10 cellular contexts compared by ENCODE assay signal in genomic region chr1:37998913-37999433, GRCh38. TPM values are rescaled to one million over a fixed set of nuclear protein-coding genes. Genes with fewer than 3 reads are reported as not detected.
A peak's percentile ranks its signal among the peaks of the same experiment; 100 is the strongest.
DNase-seq lines count a peak whose midpoint lies in the region; ATAC-seq and TF ChIP-seq lines count a peak whose summit lies in the region.
"Had no signal": no experiment of that assay in that cellular context is flagged by ENCODE, and none has a peak within 500 bp of the region (broad histone marks: within the 10 kb centered on the region; RNA-seq: fewer than 3 reads in every experiment).

No MANE protein-coding gene starts in this region.

- H3K27ac Mint-ChIP-seq in activated T-helper 2 cell treated with anti-CD3 and anti-CD28 coated beads, Interferon-gamma antibody, Interleukin-2, Interleukin-4, amounts not matched to agents 10 μg/mL and 5 μg/mL and 100 μg/mL, durations not matched to agents 14 hours and 24 hours and 36 hours = peak overlapping the region; percentile 94
- H3K27ac Mint-ChIP-seq in stimulated activated naive B cell treated with anti-CD40 and anti-IgM and Interleukin-4, amounts not matched to agents 10 μg/mL and 1 μg/mL and 100 μg/mL, for 72 hours = peak overlapping the region; percentile 95

- peak overlapping the region; percentile 87 for H3K27ac ChIP-seq in HUES48 (ENCODE audit: low read depth, low read length)

- H3K9ac ChIP-seq in HUES48 (ENCODE audit: low read depth, low read length) = no peak overlapping the region

- no peaks in the 10 kb centered on the region for H3K9me3 Mint-ChIP-seq in activated T-helper 2 cell treated with anti-CD3 and anti-CD28 coated beads, Interferon-gamma antibody, Interleukin-2, Interleukin-4, amounts not matched to agents 10 μg/mL and 5 μg/mL and 100 μg/mL, durations not matched to agents 14 hours and 24 hours and 36 hours
- H3K9me3 Mint-ChIP-seq in stimulated activated naive B cell treated with anti-CD40 and anti-IgM and Interleukin-4, amounts not matched to agents 10 μg/mL and 1 μg/mL and 100 μg/mL, for 72 hours = no peaks in the 10 kb centered on the region

- no peaks in the 10 kb centered on the region for H3K27me3 Mint-ChIP-seq in activated T-helper 2 cell treated with anti-CD3 and anti-CD28 coated beads, Interferon-gamma antibody, Interleukin-2, Interleukin-4, amounts not matched to agents 10 μg/mL and 5 μg/mL and 100 μg/mL, durations not matched to agents 14 hours and 24 hours and 36 hours (ENCODE audit: low read depth)
- peaks cover 0 to 5% of the 10 kb centered on the region in 2 donors for H3K27me3 Mint-ChIP-seq in stimulated activated naive B cell treated with anti-CD40 and anti-IgM and Interleukin-4, amounts not matched to agents 10 μg/mL and 1 μg/mL and 100 μg/mL, for 72 hours

- H3K36me3 ChIP-seq in HUES48 (ENCODE audit: control insufficient read depth, insufficient read depth, low read length) (peaks cover 17% of the 10 kb centered on the region), kidney epithelial cell (ENCODE audit: control insufficient read depth, insufficient read depth, low read length) (peaks cover 2% of the 10 kb centered on the region)

- H3K4me3 Mint-ChIP-seq in activated T-helper 2 cell treated with anti-CD3 and anti-CD28 coated beads, Interferon-gamma antibody, Interleukin-2, Interleukin-4, amounts not matched to agents 10 μg/mL and 5 μg/mL and 100 μg/mL, durations not matched to agents 14 hours and 24 hours and 36 hours (ENCODE audit: low read depth) = peak overlapping the region; percentile 65
- peak overlapping the region; percentile 18 to 29 for H3K4me3 Mint-ChIP-seq in stimulated activated naive B cell treated with anti-CD40 and anti-IgM and Interleukin-4, amounts not matched to agents 10 μg/mL and 1 μg/mL and 100 μg/mL, for 72 hours

- peaks cover 53% of the 10 kb centered on the region for H3K36me3 Mint-ChIP-seq in activated T-helper 2 cell treated with anti-CD3 and anti-CD28 coated beads, Interferon-gamma antibody, Interleukin-2, Interleukin-4, amounts not matched to agents 10 μg/mL and 5 μg/mL and 100 μg/mL, durations not matched to agents 14 hours and 24 hours and 36 hours (ENCODE audit: low read depth)
- peaks cover 1 to 15% of the 10 kb centered on the region in 2 donors for H3K36me3 Mint-ChIP-seq in stimulated activated naive B cell treated with anti-CD40 and anti-IgM and Interleukin-4, amounts not matched to agents 10 μg/mL and 1 μg/mL and 100 μg/mL, for 72 hours

- H3K4me1 Mint-ChIP-seq in activated T-helper 2 cell treated with anti-CD3 and anti-CD28 coated beads, Interferon-gamma antibody, Interleukin-2, Interleukin-4, amounts not matched to agents 10 μg/mL and 5 μg/mL and 100 μg/mL, durations not matched to agents 14 hours and 24 hours and 36 hours (ENCODE audit: low read depth) = peaks cover 62% of the 10 kb centered on the region
- H3K4me1 Mint-ChIP-seq in stimulated activated naive B cell treated with anti-CD40 and anti-IgM and Interleukin-4, amounts not matched to agents 10 μg/mL and 1 μg/mL and 100 μg/mL, for 72 hours = peaks cover 25 to 53% of the 10 kb centered on the region in 2 donors

- H3K27me3 ChIP-seq in HUES48 (ENCODE audit: control insufficient read depth, insufficient read depth, low read length) (no peaks in the 10 kb centered on the region), kidney epithelial cell (ENCODE audit: control insufficient read depth, insufficient read depth, low read length) (no peaks in the 10 kb centered on the region)

- no peaks in the 10 kb centered on the region for H3K9me3 ChIP-seq in HUES48 (ENCODE audit: control insufficient read depth, insufficient read depth, low read length)

- intact Hi-C loops in activated T-helper 2 cell treated with anti-CD3 and anti-CD28 coated beads, Interferon-gamma antibody, Interleukin-2, Interleukin-4, amounts not matched to agents 10 μg/mL and 5 μg/mL and 100 μg/mL, durations not matched to agents 14 hours and 24 hours and 36 hours (cut with micrococcal nuclease) = loop anchor here (10.0 kb wide), 1 partner anchor 524 kb away; the partner anchor contains the start of gene ZC3H12A

- H3K4me3 ChIP-seq in HUES48 (ENCODE audit: low read depth, low read length) = no peak overlapping the region
- no peak overlapping the region for H3K4me3 ChIP-seq in kidney epithelial cell (ENCODE audit: low read depth, low read length)

- peak in 1 of 2 donors; percentile 49 for ATAC-seq in stimulated activated naive B cell treated with anti-CD40 and anti-IgM and Interleukin-4, amounts not matched to agents 10 μg/mL and 1 μg/mL and 100 μg/mL, for 72 hours (replicated peaks)
- no peak for ATAC-seq in GM18502 (IDR thresholded peaks at IDR 0.05; ENCODE audit: poor library complexity, unreplicated experiment)

- no peak for DNase-seq in activated T-helper 2 cell treated with anti-CD3 and anti-CD28 coated beads, Interferon-gamma antibody, Interleukin-2, Interleukin-4, amounts not matched to agents 10 μg/mL and 5 μg/mL and 100 μg/mL, durations not matched to agents 14 hours and 24 hours and 36 hours (ENCODE audit: low spot score)
- DNase-seq in kidney epithelial cell (ENCODE audit: low read depth) (no peak), cerebellum (ENCODE audit: low spot score) (no peak), NOMO-1 treated with dmso at 0.1 percent for 144 hours (lab: John Stamatoyannopoulos, UW; ENCODE audit: unreplicated experiment) (no peak), SHP77 (lab: John Stamatoyannopoulos, UW) (no peak)
- no peak for DNase-seq in stimulated activated naive B cell treated with anti-CD40 and anti-IgM and Interleukin-4, amounts not matched to agents 10 μg/mL and 1 μg/mL and 100 μg/mL, for 72 hours
- DNase-seq: activated gamma-delta T cell treated with Interleukin-2 at 50 U/mL for 16 hours, NCI-H510A treated with DMSO at 0.1 percent for 48 hours had no signal

- H3K4me1 ChIP-seq in HUES48 (ENCODE audit: control insufficient read depth, insufficient read depth, low read length) = peaks cover 49% of the 10 kb centered on the region

- peak; percentile 1 for TF ChIP-seq CTCF in kidney epithelial cell (IDR thresholded peaks at IDR 0.05; ENCODE audit: insufficient read depth, low read length, poor library complexity, severe bottlenecking)

RNA-seq across cellular contexts. Expression of gene FHL3, which starts 6.3 kb away (rescaled TPM):
- 30.1 and 33.3 TPM in 2 replicates for total RNA-seq in activated T-helper 2 cell treated with anti-CD3 and anti-CD28 coated beads, Interferon-gamma antibody, Interleukin-2, Interleukin-4, amounts not matched to agents 10 μg/mL and 5 μg/mL and 100 μg/mL, durations not matched to agents 14 hours and 24 hours and 36 hours
- total RNA-seq in kidney epithelial cell = 40.8 and 48.0 TPM in 2 replicates
- 6.1 TPM for total RNA-seq in cerebellum

RNA-seq across cellular contexts. Expression of gene SF3A3, which starts 9.2 kb away (rescaled TPM):
- total RNA-seq in activated T-helper 2 cell treated with anti-CD3 and anti-CD28 coated beads, Interferon-gamma antibody, Interleukin-2, Interleukin-4, amounts not matched to agents 10 μg/mL and 5 μg/mL and 100 μg/mL, durations not matched to agents 14 hours and 24 hours and 36 hours = 105 and 112 TPM in 2 replicates
- total RNA-seq in kidney epithelial cell (50.7 and 79.6 TPM in 2 replicates), cerebellum (51.5 TPM)

RNA-seq across cellular contexts. Expression of gene UTP11, which starts 13.6 kb away (rescaled TPM):
- total RNA-seq in activated T-helper 2 cell treated with anti-CD3 and anti-CD28 coated beads, Interferon-gamma antibody, Interleukin-2, Interleukin-4, amounts not matched to agents 10 μg/mL and 5 μg/mL and 100 μg/mL, durations not matched to agents 14 hours and 24 hours and 36 hours = 78.8 and 79.0 TPM in 2 replicates
- 42.8 and 62.3 TPM in 2 replicates for total RNA-seq in kidney epithelial cell
- total RNA-seq in cerebellum = 23.2 TPM

RNA-seq across cellular contexts. Expression of gene POU3F1, which starts 47.6 kb away (rescaled TPM):
- 0.32 and 0.48 TPM in 2 replicates for total RNA-seq in activated T-helper 2 cell treated with anti-CD3 and anti-CD28 coated beads, Interferon-gamma antibody, Interleukin-2, Interleukin-4, amounts not matched to agents 10 μg/mL and 5 μg/mL and 100 μg/mL, durations not matched to agents 14 hours and 24 hours and 36 hours
- total RNA-seq in kidney epithelial cell (0.08 TPM in 1 of 2 replicates, not detected in the other), cerebellum (not detected)

RNA-seq across cellular contexts. Expression of gene INPP5B, which starts 52.1 kb away (rescaled TPM):
- 23.1 and 24.2 TPM in 2 replicates for total RNA-seq in activated T-helper 2 cell treated with anti-CD3 and anti-CD28 coated beads, Interferon-gamma antibody, Interleukin-2, Interleukin-4, amounts not matched to agents 10 μg/mL and 5 μg/mL and 100 μg/mL, durations not matched to agents 14 hours and 24 hours and 36 hours
- total RNA-seq in kidney epithelial cell = 18.9 and 19.6 TPM in 2 replicates
- 17.7 TPM for total RNA-seq in cerebellum
